Comparison of ENCODE assay signal across 8 cellular contexts in the genomic region with DNA sequence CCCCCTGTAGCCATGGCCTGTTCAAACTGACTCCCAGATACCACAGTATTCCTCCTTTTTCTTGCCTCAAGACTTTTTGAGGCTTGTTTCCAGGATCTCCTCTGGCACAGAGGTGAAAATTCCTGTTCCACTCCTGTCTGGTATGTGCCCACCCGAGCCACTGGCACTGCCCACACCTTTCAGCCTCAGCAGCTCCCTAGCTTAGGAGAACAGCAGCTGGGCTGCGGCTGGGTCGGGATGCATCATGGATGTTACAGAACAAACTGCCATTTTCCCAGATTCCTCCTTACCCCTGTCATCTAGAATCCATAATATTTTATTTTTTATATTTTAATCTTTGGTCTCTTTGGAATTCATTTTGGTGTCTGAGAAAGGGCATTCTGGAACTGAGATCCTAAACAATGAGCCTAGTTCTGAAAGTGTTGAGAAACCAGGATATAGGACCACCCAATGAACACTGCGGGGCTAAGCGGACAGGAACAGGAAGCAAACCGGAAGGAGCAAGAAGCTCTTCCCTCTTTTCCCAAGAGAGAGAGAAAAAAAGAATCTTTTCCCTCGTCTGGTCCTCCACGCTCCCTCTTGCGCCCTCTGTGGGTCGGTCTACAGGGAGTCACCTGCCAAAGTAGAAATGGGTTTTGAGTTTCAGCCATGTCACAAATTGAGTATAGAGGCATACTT. TPM values are rescaled to one million over a fixed set of nuclear protein-coding genes. Genes with fewer than 3 reads are reported as not detected.
DNase-seq lines count a peak whose midpoint lies in the region; ATAC-seq and TF ChIP-seq lines count a peak whose summit lies in the region.

No MANE protein-coding gene starts in this region.

- H3K9me3 ChIP-seq in lower lobe of right lung: no peaks in the 10 kb centered on the region

- ATAC-seq in lower lobe of right lung (peak; percentile 72), GM21447 (IDR thresholded peaks at IDR 0.05; ENCODE audit: unreplicated experiment) (no peak)

- H3K4me3 ChIP-seq in lower lobe of right lung: peak overlapping the region; percentile 22

- peak; percentile 76 for DNase-seq in AG08396 (ENCODE audit: low spot score)
- peak; percentile 31 for DNase-seq in GM19240 (ENCODE audit: insufficient read length, low spot score)
- peak; percentile 91 for DNase-seq in NCI-H446 treated with DMSO at 0.1 percent for 48 hours (lab: John Stamatoyannopoulos, UW)
- peak; percentile 70 for DNase-seq in activated CD4-positive, alpha-beta T cell treated with anti-CD3 and anti-CD28 coated beads, Interleukin-2, amount 50 U/mL, for 1 hour
- peak; percentile 58 to 72 for DNase-seq in dermis microvascular lymphatic vessel endothelial cell (ENCODE audit: low read depth in 2 of 2)
- peak; percentile 83 for DNase-seq in lower lobe of right lung
- peak; percentile 17 for DNase-seq in stimulated activated CD8-positive, alpha-beta memory T cell treated with anti-CD3 and anti-CD28 coated beads, Interleukin-12 subunit alpha, Interleukin-12 subunit beta, amount 100 ng/mL, for 24 hours (ENCODE audit: extremely low read depth)

- H3K4me1 ChIP-seq in lower lobe of right lung: peaks cover 33% of the 10 kb centered on the region

- H3K27ac ChIP-seq in lower lobe of right lung: peak overlapping the region; percentile 66

- no peaks in the 10 kb centered on the region for H3K36me3 ChIP-seq in lower lobe of right lung

- peak; percentile 81 for TF ChIP-seq CTCF in lower lobe of right lung (IDR thresholded peaks at IDR 0.05)

- intact Hi-C loops in lower lobe of right lung (cut with DNase I): no loop called here

- H3K27me3 ChIP-seq in lower lobe of right lung (ENCODE audit: low read depth): no peaks in the 10 kb centered on the region

RNA-seq across cellular contexts. Expression of gene OR2S2, which starts 12.5 kb away (rescaled TPM):
- total RNA-seq in dermis microvascular lymphatic vessel endothelial cell: not detected in 2 replicates
- not detected for total RNA-seq in lower lobe of right lung

RNA-seq across cellular contexts. Expression of gene SPAAR, which starts 36.2 kb away (rescaled TPM):
- 0.76 and 2.8 TPM in 2 replicates for total RNA-seq in dermis microvascular lymphatic vessel endothelial cell
- total RNA-seq in lower lobe of right lung: 11.9 TPM

RNA-seq across cellular contexts. Expression of gene HRCT1, which starts 39.5 kb away (rescaled TPM):
- total RNA-seq in dermis microvascular lymphatic vessel endothelial cell (2.6 and 3.3 TPM in 2 replicates), lower lobe of right lung (8.7 TPM)

Comparison
In these comparisons a context has a peak if more than half of its experiments do, and no peak if none do; other contexts are left out.
1. DNase-seq: peak in every context shown above with its lines; median percentile 91 in NCI-H446 treated with DMSO at 0.1 percent for 48 hours; 83 in lower lobe of right lung; 76 in AG08396; 70 in activated CD4-positive, alpha-beta T cell treated with anti-CD3 and anti-CD28 coated beads, Interleukin-2, amount 50 U/mL, for 1 hour; 65 in dermis microvascular lymphatic vessel endothelial cell; 31 in GM19240; 17 in stimulated activated CD8-positive, alpha-beta memory T cell treated with anti-CD3 and anti-CD28 coated beads, Interleukin-12 subunit alpha, Interleukin-12 subunit beta, amount 100 ng/mL, for 24 hours.